Comparison of ENCODE assay signal across 25 cellular contexts in the genomic region with DNA sequence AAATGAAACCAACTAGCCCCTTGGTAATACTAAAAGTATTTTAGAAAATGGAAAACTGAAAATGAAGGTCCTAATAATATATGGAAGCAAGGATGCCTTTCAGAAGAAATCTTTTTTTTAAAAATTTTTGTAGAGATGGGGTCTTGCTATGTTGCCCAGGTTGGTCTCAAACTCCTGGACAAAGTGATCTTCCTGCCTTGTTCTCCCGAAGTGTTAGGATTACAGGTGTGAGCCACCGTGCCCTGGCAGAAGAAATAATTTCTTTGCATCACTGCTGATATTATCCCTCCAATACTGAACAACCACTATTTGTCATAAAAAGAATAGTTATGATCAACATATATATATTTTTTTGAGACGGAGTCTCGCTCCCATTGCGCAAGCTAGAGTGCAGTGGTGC.
"Had no signal": no experiment of that assay in that cellular context is flagged by ENCODE, and none has a peak within 500 bp of the region (broad histone marks: within the 10 kb centered on the region; RNA-seq: fewer than 3 reads in every experiment).

No MANE protein-coding gene starts in this region.

- ATAC-seq: effector memory CD8-positive, alpha-beta T cell; esophagus mucosa; foreskin keratinocyte; gastrocnemius medialis; gastroesophageal sphincter; heart left ventricle; heart right ventricle had no signal

- H3K4me1 ChIP-seq: colonic mucosa, esophagus squamous epithelium, foreskin keratinocyte, gastrocnemius medialis, gastroesophageal sphincter had no signal

- H3K4me3 ChIP-seq: colonic mucosa, coronary artery, dorsolateral prefrontal cortex, esophagus muscularis mucosa, esophagus squamous epithelium, gastrocnemius medialis, gastroesophageal sphincter, heart left ventricle, heart right ventricle had no signal

- H3K36me3 ChIP-seq: colonic mucosa, esophagus muscularis mucosa, gastrocnemius medialis had no signal

- H3K27ac ChIP-seq: colonic mucosa, coronary artery, dorsolateral prefrontal cortex, epithelial cell of prostate, esophagus muscularis mucosa, esophagus squamous epithelium, foreskin keratinocyte, gastrocnemius medialis, gastroesophageal sphincter, heart left ventricle, heart right ventricle had no signal

- FAIRE-seq: endothelial cell of umbilical vein had no signal

- H3K9me3 ChIP-seq: colonic mucosa, esophagus muscularis mucosa, esophagus squamous epithelium, gastrocnemius medialis, gastroesophageal sphincter, heart left ventricle had no signal

- DNase-seq: colonic mucosa; cortex of kidney; dermis blood vessel endothelial cell; dorsolateral prefrontal cortex; effector CD4-positive, alpha-beta T cell; effector CD8-positive, alpha-beta T cell; effector memory CD4-positive, alpha-beta T cell; effector memory CD8-positive, alpha-beta T cell; endodermal cell; erythroblast; esophagus squamous epithelium; foreskin fibroblast; foreskin keratinocyte; foreskin melanocyte; gastrocnemius medialis; glutamatergic neuron; head of caudate nucleus; heart left ventricle; heart right ventricle had no signal

- H3K27me3 ChIP-seq: colonic mucosa, dorsolateral prefrontal cortex, esophagus muscularis mucosa, esophagus squamous epithelium, foreskin keratinocyte, gastrocnemius medialis, gastroesophageal sphincter, heart left ventricle, heart right ventricle had no signal
